8 cellular contexts compared by ENCODE assay signal in genomic region chr4:113094802-113095201, GRCh38. TPM values are rescaled to one million over a fixed set of nuclear protein-coding genes. Genes with fewer than 3 reads are reported as not detected.
DNase-seq lines count a peak whose midpoint lies in the region; ATAC-seq and TF ChIP-seq lines count a peak whose summit lies in the region.

No MANE protein-coding gene starts in this region.

- ATAC-seq in Right ventricle myocardium superior (ENCODE audit: poor library complexity) (peak; percentile 27), right cardiac atrium (no peak)
- ATAC-seq in stimulated activated effector memory CD8-positive, alpha-beta T cell treated with anti-CD3 and anti-CD28 coated beads, Interleukin-12 subunit alpha, Interleukin-12 subunit beta, amount 100 ng/mL, for 72 hours = no peak

- no peak overlapping the region for H3K27ac ChIP-seq in right cardiac atrium (ENCODE audit: low read length)
- no peak overlapping the region for H3K27ac ChIP-seq in transverse colon

- H3K4me1 Mint-ChIP-seq in stimulated activated effector memory CD8-positive, alpha-beta T cell treated with anti-CD3 and anti-CD28 coated beads, Interleukin-12 subunit alpha, Interleukin-12 subunit beta, amount 100 ng/mL, for 72 hours = no peaks in the 10 kb centered on the region

- no peak overlapping the region for H3K4me3 ChIP-seq in right cardiac atrium (ENCODE audit: low read length)
- H3K4me3 ChIP-seq in epithelial cell of proximal tubule (ENCODE audit: low read depth, low read length) = no peak overlapping the region
- H3K4me3 ChIP-seq in transverse colon = no peak overlapping the region

- H3K27ac Mint-ChIP-seq in stimulated activated effector memory CD8-positive, alpha-beta T cell treated with anti-CD3 and anti-CD28 coated beads, Interleukin-12 subunit alpha, Interleukin-12 subunit beta, amount 100 ng/mL, for 72 hours = no peak overlapping the region

- no peak for TF ChIP-seq POLR2A in transverse colon (IDR thresholded peaks at IDR 0.05)

- H3K4me3 Mint-ChIP-seq in stimulated activated effector memory CD8-positive, alpha-beta T cell treated with anti-CD3 and anti-CD28 coated beads, Interleukin-12 subunit alpha, Interleukin-12 subunit beta, amount 100 ng/mL, for 72 hours = no peak overlapping the region

- H3K36me3 ChIP-seq in transverse colon = no peaks in the 10 kb centered on the region

- DNase-seq in Right ventricle myocardium superior = no peak
- no peak for DNase-seq in right cardiac atrium
- DNase-seq in NCI-H526 treated with DMSO at 0.1 percent for 48 hours (lab: John Stamatoyannopoulos, UW) = peak; percentile 25
- no peak for DNase-seq in epithelial cell of proximal tubule (ENCODE audit: low read depth)
- DNase-seq in transverse colon = no peak
- no peak for DNase-seq in stimulated activated effector memory CD8-positive, alpha-beta T cell treated with anti-CD3 and anti-CD28 coated beads, Interleukin-12 subunit alpha, Interleukin-12 subunit beta, amount 100 ng/mL, for 72 hours (ENCODE audit: low spot score in 2 of 2)
- DNase-seq in activated T-cell treated with anti-CD3 and anti-CD28 coated beads, Interleukin-2, amount 50 U/mL, for 48 hours = no peak
- no peak for DNase-seq in stimulated activated naive CD4-positive, alpha-beta T cell (lab: John Stamatoyannopoulos, UW)

- H3K27me3 ChIP-seq in right cardiac atrium (ENCODE audit: control insufficient read depth, insufficient read depth) (no peaks in the 10 kb centered on the region), transverse colon (no peaks in the 10 kb centered on the region)

- no peaks in the 10 kb centered on the region for H3K36me3 Mint-ChIP-seq in stimulated activated effector memory CD8-positive, alpha-beta T cell treated with anti-CD3 and anti-CD28 coated beads, Interleukin-12 subunit alpha, Interleukin-12 subunit beta, amount 100 ng/mL, for 72 hours

- H3K9me3 Mint-ChIP-seq in stimulated activated effector memory CD8-positive, alpha-beta T cell treated with anti-CD3 and anti-CD28 coated beads, Interleukin-12 subunit alpha, Interleukin-12 subunit beta, amount 100 ng/mL, for 72 hours = no peaks in the 10 kb centered on the region

- intact Hi-C loops in Right ventricle myocardium superior (cut with DNase I) = no loop called here
- intact Hi-C loops in right cardiac atrium (cut with DNase I) = no loop called here
- intact Hi-C loops in transverse colon (cut with DNase I; ENCODE audit: low total_unique reads) = no loop called here

- H3K4me1 ChIP-seq in right cardiac atrium (ENCODE audit: control insufficient read depth, insufficient read depth, low read length) = no peaks in the 10 kb centered on the region
- no peaks in the 10 kb centered on the region for H3K4me1 ChIP-seq in transverse colon

- no peaks in the 10 kb centered on the region for H3K9me3 ChIP-seq in right cardiac atrium (ENCODE audit: control insufficient read depth, low read length)
- no peaks in the 10 kb centered on the region for H3K9me3 ChIP-seq in transverse colon

- in situ Hi-C loops in transverse colon (cut with MboI; ENCODE audit: low pct_ligation_motif_present in 1 of 4, low pct_unique_long_range_greater_than_20kb in 1 of 4, low sequenced_read_pairs in 3 of 4) = no loop called here

- no peak for TF ChIP-seq EP300 in transverse colon (IDR thresholded peaks at IDR 0.05; ENCODE audit: low read depth)

- TF ChIP-seq CTCF in epithelial cell of proximal tubule (conservative IDR thresholded peaks at IDR 0.05; ENCODE audit: low read depth, low read length) (peak; percentile 90), transverse colon (IDR thresholded peaks at IDR 0.05) (peak in 4 of 5 experiments; percentile 35 to 38 (median 36))

RNA-seq across cellular contexts. Expression of gene ANK2, which starts 45.3 kb away (rescaled TPM):
- 289 TPM for total RNA-seq in Right ventricle myocardium superior
- total RNA-seq in right cardiac atrium = 100 to 1,000 TPM; 324 to 377 (median 344) TPM
- 78.6 TPM for polyA plus RNA-seq in right cardiac atrium
- total RNA-seq in epithelial cell of proximal tubule = 3.8 and 6.5 TPM in 2 replicates
- total RNA-seq in transverse colon = 10 to 100 TPM; 13.7 to 47.4 (median 30.5) TPM
